ENCODE assay signal across 8 cellular contexts in the genomic region with DNA sequence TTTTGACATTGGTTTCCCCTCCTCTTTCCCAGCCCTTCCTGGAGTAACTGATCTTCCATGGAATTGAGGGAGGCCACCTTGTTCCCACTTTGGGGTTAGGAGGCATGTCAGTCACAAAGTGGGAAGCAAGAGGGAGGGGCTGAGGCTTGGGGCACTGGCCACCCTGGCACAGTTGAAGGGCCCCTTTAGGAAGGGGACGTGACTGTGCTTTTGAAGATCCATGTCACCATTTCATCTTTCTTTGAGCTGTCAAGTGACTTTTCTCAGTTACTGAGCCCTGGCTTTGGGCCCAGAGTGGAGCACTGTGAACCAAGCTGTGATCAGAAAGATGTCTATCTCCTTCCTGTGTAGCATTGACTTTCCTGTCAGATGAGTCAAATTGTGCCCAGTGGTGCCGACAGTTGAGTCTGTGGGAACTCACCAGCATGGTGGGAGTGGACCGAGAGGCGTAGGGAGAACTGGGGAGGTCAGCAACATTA. TPM values are rescaled to one million over a fixed set of nuclear protein-coding genes. Genes with fewer than 3 reads are reported as not detected.
DNase-seq lines count a peak whose midpoint lies in the region; ATAC-seq and TF ChIP-seq lines count a peak whose summit lies in the region.

No MANE protein-coding gene starts in this region.

- H3K4me3 ChIP-seq in right atrium auricular region = no peak overlapping the region

- peaks cover 0 to 14% of the 10 kb centered on the region in 2 donors for H3K4me1 ChIP-seq in right atrium auricular region

- no peaks in the 10 kb centered on the region for H3K27me3 Mint-ChIP-seq in activated T-cell treated with anti-CD3 and anti-CD28 coated beads, Interleukin-2, amount 50 U/mL, for 24 hours

- H3K9me3 ChIP-seq in KOPT-K1 (ENCODE audit: insufficient read depth, low read length, poor library complexity, severe bottlenecking) (no peaks in the 10 kb centered on the region), right atrium auricular region (no peaks in the 10 kb centered on the region)

- H3K36me3 ChIP-seq in KOPT-K1 (ENCODE audit: insufficient read depth, low read length) (no peaks in the 10 kb centered on the region), right atrium auricular region (peaks cover 9% of the 10 kb centered on the region)

- H3K9me3 Mint-ChIP-seq in activated T-cell treated with anti-CD3 and anti-CD28 coated beads, Interleukin-2, amount 50 U/mL, for 24 hours = no peaks in the 10 kb centered on the region

- H3K27ac ChIP-seq in KOPT-K1 (ENCODE audit: low read depth, low read length, poor library complexity, severe bottlenecking) (peak overlapping the region; percentile 73), right atrium auricular region (peak overlapping the region; percentile 26 to 58)

- H3K4me1 Mint-ChIP-seq in activated T-cell treated with anti-CD3 and anti-CD28 coated beads, Interleukin-2, amount 50 U/mL, for 24 hours (ENCODE audit: low read depth) = peaks cover 86% of the 10 kb centered on the region

- peak overlapping the region; percentile 37 for H3K4me3 Mint-ChIP-seq in activated T-cell treated with anti-CD3 and anti-CD28 coated beads, Interleukin-2, amount 50 U/mL, for 24 hours

- DNase-seq in activated T-cell treated with anti-CD3 and anti-CD28 coated beads, Interleukin-2, amount 50 U/mL, for 24 hours = peak; percentile 72
- no peak for DNase-seq in right atrium auricular region (ENCODE audit: low spot score)
- DNase-seq in stimulated activated CD8-positive, alpha-beta memory T cell treated with anti-CD3 and anti-CD28 coated beads, Interleukin-7, amount 100 ng/mL, for 1 hour (ENCODE audit: low read depth in 2 of 2) = peak; percentile 26
- no peak for DNase-seq in glomerular visceral epithelial cell (ENCODE audit: extremely low spot score)

- H3K36me3 Mint-ChIP-seq in activated T-cell treated with anti-CD3 and anti-CD28 coated beads, Interleukin-2, amount 50 U/mL, for 24 hours (ENCODE audit: low read depth) = peaks cover 25% of the 10 kb centered on the region

- no peaks in the 10 kb centered on the region for H3K27me3 ChIP-seq in right atrium auricular region

- H3K27ac Mint-ChIP-seq in activated T-cell treated with anti-CD3 and anti-CD28 coated beads, Interleukin-2, amount 50 U/mL, for 24 hours = peak overlapping the region; percentile 83

- no peak for TF ChIP-seq CTCF in right atrium auricular region (IDR thresholded peaks at IDR 0.05)

- ATAC-seq in HG03432 (IDR thresholded peaks at IDR 0.05; ENCODE audit: unreplicated experiment) = no peak
- no peak for ATAC-seq in GM21367 (IDR thresholded peaks at IDR 0.05; ENCODE audit: unreplicated experiment)
- ATAC-seq in HG03342 (IDR thresholded peaks at IDR 0.05; ENCODE audit: unreplicated experiment) = no peak

RNA-seq across cellular contexts. Expression of gene TDRD10, which starts 38.5 kb away (rescaled TPM):
- 1 to 10 TPM in 1 of 2 donors, under 1 TPM in 1; 0.85 to 1.8 TPM for total RNA-seq in right atrium auricular region

RNA-seq across cellular contexts. Expression of gene SHE, which starts 38.7 kb away (rescaled TPM):
- 10 to 100 TPM; 10.8 to 19.9 TPM for total RNA-seq in right atrium auricular region

RNA-seq across cellular contexts. Expression of gene IL6R, which starts 58.4 kb away (rescaled TPM):
- total RNA-seq in right atrium auricular region = 10 to 100 TPM; 11.8 to 21.8 TPM

Comparison
In these comparisons a context has a peak if more than half of its experiments do, and no peak if none do; other contexts are left out.
1. DNase-seq: peak in activated T-cell treated with anti-CD3 and anti-CD28 coated beads, Interleukin-2, amount 50 U/mL, for 24 hours (single experiment) and stimulated activated CD8-positive, alpha-beta memory T cell treated with anti-CD3 and anti-CD28 coated beads, Interleukin-7, amount 100 ng/mL, for 1 hour (2 of 2); none in right atrium auricular region (single experiment) and glomerular visceral epithelial cell (single experiment).